In genomic region chr3:12810963-12811362, GRCh38 we compare ENCODE assay signal across 10 cellular contexts. TPM values are rescaled to one million over a fixed set of nuclear protein-coding genes. Genes with fewer than 3 reads are reported as not detected.
DNase-seq lines count a peak whose midpoint lies in the region; ATAC-seq and TF ChIP-seq lines count a peak whose summit lies in the region.
"Had no signal": no experiment of that assay in that cellular context is flagged by ENCODE, and none has a peak within 500 bp of the region (broad histone marks: within the 10 kb centered on the region; RNA-seq: fewer than 3 reads in every experiment).

No MANE protein-coding gene starts in this region.

- H3K27me3 ChIP-seq in A673 (replicated peaks; ENCODE audit: insufficient read depth, low read depth, low read length, poor library complexity) (no peaks in the 10 kb centered on the region), muscle layer of duodenum (ENCODE audit: low read depth, low read length) (no peaks in the 10 kb centered on the region), SJCRH30 (no peaks in the 10 kb centered on the region)
- H3K27me3 ChIP-seq: right atrium auricular region had no signal

- ATAC-seq in activated T-helper 17 cell treated with anti-CD3 and anti-CD28 coated beads, Interleukin-2, amount 50 U/mL, for 72 hours (replicated peaks) = no peak
- no peak for ATAC-seq in GM18520 (IDR thresholded peaks at IDR 0.05; ENCODE audit: unreplicated experiment)
- no peak for ATAC-seq in HG03159 (IDR thresholded peaks at IDR 0.05; ENCODE audit: unreplicated experiment)
- ATAC-seq in HG03280 (IDR thresholded peaks at IDR 0.05; ENCODE audit: unreplicated experiment) = no peak

- H3K27ac Mint-ChIP-seq in Calu3 (ENCODE audit: unreplicated experiment) = no peak overlapping the region
- H3K27ac Mint-ChIP-seq in activated T-helper 17 cell treated with anti-CD3 and anti-CD28 coated beads, Interleukin-2, amount 50 U/mL, for 72 hours = no peak overlapping the region

- intact Hi-C loops in A673 (cut with micrococcal nuclease; ENCODE audit: unreplicated experiment) (no loop called here), Calu3 (cut with micrococcal nuclease; ENCODE audit: unreplicated experiment) (no loop called here)

- no peak for TF ChIP-seq CTCF in A673 (conservative IDR thresholded peaks at IDR 0.05; ENCODE audit: low read depth, low read length)
- TF ChIP-seq CTCF in Calu3 (IDR thresholded peaks at IDR 0.05; ENCODE audit: unreplicated experiment) = no peak

- peak overlapping the region; percentile 15 for H3K27ac ChIP-seq in A673 (ENCODE audit: low read depth, low read length, poor library complexity, severe bottlenecking)
- no peak overlapping the region for H3K27ac ChIP-seq in muscle layer of duodenum (ENCODE audit: low read length)
- H3K27ac ChIP-seq in SJCRH30 = no peak overlapping the region

- H3K4me3 Mint-ChIP-seq in Calu3 (ENCODE audit: low read depth, unreplicated experiment) = peak overlapping the region; percentile 68
- H3K4me3 Mint-ChIP-seq in activated T-helper 17 cell treated with anti-CD3 and anti-CD28 coated beads, Interleukin-2, amount 50 U/mL, for 72 hours = peak overlapping the region; percentile 44

- CTCF ChIA-PET in A673 (lab: Charles Lee) (no interaction called here), Calu3 (lab: Charles Lee) (interaction anchor here (1.3 to 1.4 kb wide), 2 partner anchors 10 to 23 kb away, joined by 6 to 8 read pairs; no protein-coding TSS in a partner anchor)

- DNase-seq in A673 (ENCODE audit: low spot score) (no peak), Calu3 (no peak), SJCRH30 (no peak)
- DNase-seq: DMS79 treated with DMSO at 0.1 percent for 48 hours had no signal

- peaks cover 8% of the 10 kb centered on the region for H3K4me1 Mint-ChIP-seq in Calu3 (ENCODE audit: low read depth, unreplicated experiment)
- H3K4me1 Mint-ChIP-seq in activated T-helper 17 cell treated with anti-CD3 and anti-CD28 coated beads, Interleukin-2, amount 50 U/mL, for 72 hours = no peaks in the 10 kb centered on the region

- H3K9me3 Mint-ChIP-seq in Calu3 (ENCODE audit: low read depth, unreplicated experiment) = no peaks in the 10 kb centered on the region
- no peaks in the 10 kb centered on the region for H3K9me3 Mint-ChIP-seq in activated T-helper 17 cell treated with anti-CD3 and anti-CD28 coated beads, Interleukin-2, amount 50 U/mL, for 72 hours

- H3K4me1 ChIP-seq in A673 (ENCODE audit: insufficient read depth, low read length, poor library complexity, severe bottlenecking) (peaks cover 6% of the 10 kb centered on the region), muscle layer of duodenum (ENCODE audit: control insufficient read depth in 1 of 2, insufficient read depth in 2 of 2, low read length in 2 of 2) (peaks cover 5 to 17% of the 10 kb centered on the region in 2 donors), SJCRH30 (no peaks in the 10 kb centered on the region)

- H3K36me3 ChIP-seq in A673 (ENCODE audit: insufficient read depth, low read length, poor library complexity, severe bottlenecking) (no peaks in the 10 kb centered on the region), muscle layer of duodenum (ENCODE audit: control insufficient read depth in 1 of 2, insufficient read depth in 2 of 2, low read length in 2 of 2) (peaks cover 5 to 42% of the 10 kb centered on the region in 2 donors), SJCRH30 (no peaks in the 10 kb centered on the region)

- no peaks in the 10 kb centered on the region for H3K9me3 ChIP-seq in A673 (ENCODE audit: low read depth, low read length, poor library complexity, severe bottlenecking)
- no peaks in the 10 kb centered on the region for H3K9me3 ChIP-seq in muscle layer of duodenum (ENCODE audit: control insufficient read depth in 1 of 2, low read length in 2 of 2)
- no peaks in the 10 kb centered on the region for H3K9me3 ChIP-seq in SJCRH30 (replicated peaks)
- H3K9me3 ChIP-seq: right atrium auricular region had no signal

- peaks cover 8% of the 10 kb centered on the region for H3K36me3 Mint-ChIP-seq in Calu3 (ENCODE audit: insufficient read depth, unreplicated experiment)
- no peaks in the 10 kb centered on the region for H3K36me3 Mint-ChIP-seq in activated T-helper 17 cell treated with anti-CD3 and anti-CD28 coated beads, Interleukin-2, amount 50 U/mL, for 72 hours (ENCODE audit: low read depth)

- POLR2A ChIA-PET in A673 (lab: Charles Lee; ENCODE audit: low non-redundant PET) = interaction anchor here (1.1 kb wide), 1 partner anchor 22 kb away, joined by 3 read pairs; no protein-coding TSS in a partner anchor

- H3K4me3 ChIP-seq in A673 (ENCODE audit: low read depth, low read length, poor library complexity, severe bottlenecking) = no peak overlapping the region
- H3K4me3 ChIP-seq in muscle layer of duodenum (ENCODE audit: low read depth in 1 of 2, low read length in 2 of 2) = peak overlapping the region; percentile 46 to 79
- no peak overlapping the region for H3K4me3 ChIP-seq in SJCRH30

- H3K27me3 Mint-ChIP-seq in Calu3 (ENCODE audit: unreplicated experiment) = peaks cover 16% of the 10 kb centered on the region
- H3K27me3 Mint-ChIP-seq in activated T-helper 17 cell treated with anti-CD3 and anti-CD28 coated beads, Interleukin-2, amount 50 U/mL, for 72 hours = no peaks in the 10 kb centered on the region

- BruUV-seq in A673 (replicated peaks; lab: Mats Ljungman, UMichigan) (no TSS peak), Calu3 (replicated peaks; lab: Mats Ljungman, UMichigan) (no TSS peak)

RNA-seq across cellular contexts. Expression of gene CAND2, which starts 14.5 kb away (rescaled TPM):
- 7.6 and 8.2 TPM in 2 replicates for total RNA-seq in A673 (2021)
- total RNA-seq in Calu3 (2022) = not detected in 2 replicates
- under 1 TPM; 0.19 to 0.85 TPM for total RNA-seq in activated T-helper 17 cell treated with anti-CD3 and anti-CD28 coated beads, Interleukin-2, amount 50 U/mL, for 72 hours
- 3.4 and 4.9 TPM in 2 replicates for total RNA-seq in SJCRH30 (2014; rRNA removed; shearing (Covaris generic))

RNA-seq across cellular contexts. Expression of gene RPL32, which starts 30.4 kb away (rescaled TPM):
- total RNA-seq in A673 (2021) (1,684 and 1,701 TPM in 2 replicates), Calu3 (2022) (1,117 and 1,222 TPM in 2 replicates)
- total RNA-seq in activated T-helper 17 cell treated with anti-CD3 and anti-CD28 coated beads, Interleukin-2, amount 50 U/mL, for 72 hours = 1,000 to 10,000 TPM; 2,210 to 2,773 TPM
- 3,652 and 3,665 TPM in 2 replicates for total RNA-seq in SJCRH30 (2014; rRNA removed; shearing (Covaris generic))

RNA-seq across cellular contexts. Expression of gene TMEM40, which starts 51.9 kb away (rescaled TPM):
- total RNA-seq in A673 (2021) (not detected in 2 replicates), Calu3 (2022) (0.42 and 0.98 TPM in 2 replicates)
- total RNA-seq in activated T-helper 17 cell treated with anti-CD3 and anti-CD28 coated beads, Interleukin-2, amount 50 U/mL, for 72 hours = not detected
- 0.10 TPM in 1 of 2 replicates, not detected in the other for total RNA-seq in SJCRH30 (2014; rRNA removed; shearing (Covaris generic))

Comparison
In these comparisons a context has a peak if more than half of its experiments do, and no peak if none do; other contexts are left out.
1. H3K4me3 ChIP-seq: peak in muscle layer of duodenum (2 of 2); none in A673 (single experiment) and SJCRH30 (single experiment).